In genomic region chr17:19237389-19238166, GRCh38 we compare ENCODE assay signal across 8 cellular contexts. TPM values are rescaled to one million over a fixed set of nuclear protein-coding genes. Genes with fewer than 3 reads are reported as not detected.
DNase-seq lines count a peak whose midpoint lies in the region; ATAC-seq and TF ChIP-seq lines count a peak whose summit lies in the region.

No MANE protein-coding gene starts in this region.

- no peaks in the 10 kb centered on the region for H3K9me3 ChIP-seq in liver (ENCODE audit: control insufficient read depth in 4 of 4, low read length in 3 of 4)

- H3K36me3 ChIP-seq in liver (ENCODE audit: control insufficient read depth in 4 of 4, insufficient read depth in 3 of 4, low read depth in 1 of 4, low read length in 3 of 4), result no peaks in the 10 kb centered on the region

- TF ChIP-seq CTCF in liver (IDR thresholded peaks at IDR 0.05; ENCODE audit: low read depth, low read length, missing input control), result no peak

- peaks cover 10 to 31% (median 19%) of the 10 kb centered on the region in 4 donors for H3K4me1 ChIP-seq in liver (ENCODE audit: control insufficient read depth in 4 of 4, insufficient read depth in 4 of 4, low read length in 3 of 4)

- ATAC-seq in HG02884 (IDR thresholded peaks at IDR 0.05; ENCODE audit: unreplicated experiment), result peak; percentile 62

- H3K9ac ChIP-seq in liver (ENCODE audit: low read depth in 1 of 2, low read length in 2 of 2), result peak overlapping the region; percentile 63 to 69

- no peak for TF ChIP-seq RAD21 in liver (IDR thresholded peaks at IDR 0.05)

- H3K4me3 ChIP-seq in liver (ENCODE audit: low read depth in 1 of 3, low read length in 3 of 3), result peak overlapping the region; percentile 77 to 100 (median 91)

- DNase-seq in NCI-H1417 (lab: John Stamatoyannopoulos, UW), result peak in 2 of 3 experiments; percentile 70 to 77
- no peak for DNase-seq in NCI-H1417 treated with DMSO at 0.1 percent for 48 hours (lab: John Stamatoyannopoulos, UW)
- peak; percentile 42 for DNase-seq in SK-N-DZ (ENCODE audit: low spot score)
- peak; percentile 43 for DNase-seq in central memory CD4-positive, alpha-beta T cell
- peak; percentile 7 for DNase-seq in stimulated activated CD8-positive, alpha-beta memory T cell treated with anti-CD3 and anti-CD28 coated beads, Interleukin-15, amount 100 ng/mL, for 1 hour (ENCODE audit: low read depth)
- DNase-seq in H4 (ENCODE audit: low spot score), result no peak

- WGBS in liver, result 1% methylated on average over 60 of the region's 60 CpGs

- peak overlapping the region; percentile 88 for H3K27ac ChIP-seq in liver (ENCODE audit: low read depth in 1 of 2, low read length in 2 of 2)

- no peaks in the 10 kb centered on the region for H3K27me3 ChIP-seq in liver (ENCODE audit: control insufficient read depth in 4 of 4, insufficient read depth in 4 of 4, low read length in 3 of 4)

TF ChIP-seq in liver, 16 proteins besides CTCF, POLR2A, EP300 and RAD21:
- TF ChIP-seq YY1 (IDR thresholded peaks at IDR 0.05) (peak; percentile 35), JUND (IDR thresholded peaks at IDR 0.05) (no peak), MAX (IDR thresholded peaks at IDR 0.05) (no peak), RXRA (IDR thresholded peaks at IDR 0.05) (no peak), ATF3 (IDR thresholded peaks at IDR 0.05) (no peak), SP1 (IDR thresholded peaks at IDR 0.05) (no peak), NR2F2 (IDR thresholded peaks at IDR 0.05) (no peak)
TF ChIP-seq in liver: peak in this region for 1.

RNA-seq across cellular contexts. Expression of gene EPN2, which starts 0.4 kb away (rescaled TPM):
- 24.2 and 32.2 TPM in 2 replicates for polyA plus RNA-seq in SK-N-DZ (2014; cell fraction: cytosol; rRNA removed)
- 29.0 and 43.9 TPM in 2 replicates for polyA plus RNA-seq in SK-N-DZ (2014; cell fraction: nucleus; rRNA removed)
- total RNA-seq in liver, result 10 to 100 TPM; 10.7 to 23.8 TPM
- polyA plus RNA-seq in liver, result 10 to 100 TPM in 1 of 2 donors, 1 to 10 TPM in 1; 5.6 to 13.8 TPM
- total RNA-seq in H4 (2014; rRNA removed; shearing (Covaris generic)), result 10.0 and 27.5 TPM in 2 replicates

Comparison
In these comparisons a context has a peak if more than half of its experiments do, and no peak if none do; other contexts are left out.
1. DNase-seq: peak in NCI-H1417 (2 of 3), SK-N-DZ (single experiment), central memory CD4-positive, alpha-beta T cell (single experiment) and stimulated activated CD8-positive, alpha-beta memory T cell treated with anti-CD3 and anti-CD28 coated beads, Interleukin-15, amount 100 ng/mL, for 1 hour (single experiment); none in NCI-H1417 treated with DMSO at 0.1 percent for 48 hours (single experiment) and H4 (single experiment).